ENCODE assay signal across 1 cellular context in genomic region chr16:1610071-1610840, GRCh38.
TF ChIP-seq lines count a peak whose summit lies in the region.

No MANE protein-coding gene starts in this region.

TF ChIP-seq in SK-N-SH, 30 proteins besides CTCF, POLR2A, EP300 and RAD21:
- TF ChIP-seq SMC3 (IDR thresholded peaks at IDR 0.05; ENCODE audit: low read depth, low read length) (no peak), GABPA (IDR thresholded peaks at IDR 0.05; ENCODE audit: low read depth) (no peak), JUND (IDR thresholded peaks at IDR 0.05) (no peak), POLR2AphosphoS5 (IDR thresholded peaks at IDR 0.05; ENCODE audit: low read depth, low read length) (peak; percentile 34; the same call in 1 of the 2 replicates), USF2 (IDR thresholded peaks at IDR 0.05; ENCODE audit: borderline replicate concordance, low read depth, low read length) (no peak), MEF2A (IDR thresholded peaks at IDR 0.05; ENCODE audit: borderline replicate concordance, low read depth) (no peak), ELF1 (IDR thresholded peaks at IDR 0.05) (peak; percentile 90), FOXM1 (IDR thresholded peaks at IDR 0.05; ENCODE audit: low read depth) (0 out of 2 replicates have a peak, but pooled peaks have one; percentile 12), GATA2 (CRISPR knock-in tag; IDR thresholded peaks at IDR 0.05) (no peak), REST (IDR thresholded peaks at IDR 0.05; ENCODE audit: low read depth, low read length) (no peak), TEAD4 (IDR thresholded peaks at IDR 0.05; ENCODE audit: borderline replicate concordance, insufficient read depth) (no peak), TCF12 (IDR thresholded peaks at IDR 0.05) (no peak), RCOR1 (IDR thresholded peaks at IDR 0.05; ENCODE audit: low read length) (no peak; the same call in 1 of the 2 replicates), IRF3 (IDR thresholded peaks at IDR 0.05; ENCODE audit: low read depth, low read length) (no peak), NFIC (IDR thresholded peaks at IDR 0.05; ENCODE audit: borderline replicate concordance) (no peak), USF1 (IDR thresholded peaks at IDR 0.05; ENCODE audit: borderline replicate concordance, low read depth) (peak; percentile 30; the same call in 1 of the 2 replicates), ZBTB33 (IDR thresholded peaks at IDR 0.05; ENCODE audit: borderline replicate concordance, low read depth) (no peak), RXRA (IDR thresholded peaks at IDR 0.05; ENCODE audit: borderline replicate concordance, low read depth) (no peak), TAF1 (IDR thresholded peaks at IDR 0.05; ENCODE audit: borderline replicate concordance, low read depth, low read length) (peak; percentile 17; the same call in 1 of the 2 replicates), CHD2 (IDR thresholded peaks at IDR 0.05; ENCODE audit: low read length, partially characterized antibody) (peak; percentile 55), MAX (IDR thresholded peaks at IDR 0.05; ENCODE audit: low read depth) (peak; percentile 96), FOSL2 (IDR thresholded peaks at IDR 0.05; ENCODE audit: borderline replicate concordance, low read depth) (no peak), FOXJ3 (CRISPR knock-in tag; IDR thresholded peaks at IDR 0.05) (no peak), MXI1 (IDR thresholded peaks at IDR 0.05; ENCODE audit: low read depth, low read length) (peak; percentile 97), NRF1 (IDR thresholded peaks at IDR 0.05; ENCODE audit: low read depth, low read length) (no peak), EZH2phosphoT487 (IDR thresholded peaks at IDR 0.05; ENCODE audit: borderline replicate concordance, low read depth) (no peak)
TF ChIP-seq in SK-N-SH: peak in this region for 8.
